In the genomic region with DNA sequence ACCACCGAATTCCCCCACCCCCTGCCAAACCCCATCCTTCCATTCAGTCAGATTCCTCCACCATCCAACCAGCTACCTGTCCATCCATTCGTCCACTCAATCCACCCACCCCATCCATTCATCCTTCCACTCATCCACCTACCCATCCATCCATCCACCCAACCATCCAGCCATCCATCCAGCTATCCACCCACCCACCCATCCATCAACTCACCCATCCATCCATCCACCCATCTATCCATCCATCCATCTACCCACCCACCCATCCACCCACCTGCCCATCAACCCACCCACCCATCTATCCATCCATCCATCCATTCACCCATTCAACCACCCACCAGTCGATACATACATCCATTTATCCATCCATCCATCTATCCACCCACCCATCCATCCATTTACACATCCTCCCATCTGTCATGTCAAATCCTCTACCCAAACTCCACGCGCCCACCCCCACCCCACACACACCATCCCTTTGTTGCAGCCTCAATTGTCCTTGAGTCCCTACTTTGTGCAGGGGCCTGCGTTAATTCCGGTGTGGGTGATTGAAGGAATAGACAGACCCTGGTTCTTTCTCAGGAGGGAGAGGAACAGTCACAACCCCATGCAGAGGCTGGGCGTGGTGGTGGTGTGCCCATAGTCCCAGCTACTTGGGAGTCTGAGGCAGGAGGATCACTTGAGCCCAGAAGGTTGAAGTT, we compare ENCODE assay signal across 1 cellular context.
TF ChIP-seq lines count a peak whose summit lies in the region.

No MANE protein-coding gene starts in this region.

TF ChIP-seq in IMR-90, 13 proteins besides CTCF, POLR2A, EP300 and RAD21:
- TF ChIP-seq MAFK (IDR thresholded peaks at IDR 0.05; ENCODE audit: low read depth, low read length) (no peak), SMC3 (IDR thresholded peaks at IDR 0.05; ENCODE audit: low read depth, low read length) (no peak), CEBPB (IDR thresholded peaks at IDR 0.05; ENCODE audit: low read depth, low read length) (no peak), RFX5 (IDR thresholded peaks at IDR 0.05; ENCODE audit: low read depth, low read length) (no peak), RCOR1 (IDR thresholded peaks at IDR 0.05; ENCODE audit: insufficient replicate concordance, low read length) (no peak), FOS (IDR thresholded peaks at IDR 0.05; ENCODE audit: low read depth, low read length) (no peak), CHD1 (IDR thresholded peaks at IDR 0.05; ENCODE audit: low read depth, low read length) (no peak)
- TF ChIP-seq, protein P1, sequence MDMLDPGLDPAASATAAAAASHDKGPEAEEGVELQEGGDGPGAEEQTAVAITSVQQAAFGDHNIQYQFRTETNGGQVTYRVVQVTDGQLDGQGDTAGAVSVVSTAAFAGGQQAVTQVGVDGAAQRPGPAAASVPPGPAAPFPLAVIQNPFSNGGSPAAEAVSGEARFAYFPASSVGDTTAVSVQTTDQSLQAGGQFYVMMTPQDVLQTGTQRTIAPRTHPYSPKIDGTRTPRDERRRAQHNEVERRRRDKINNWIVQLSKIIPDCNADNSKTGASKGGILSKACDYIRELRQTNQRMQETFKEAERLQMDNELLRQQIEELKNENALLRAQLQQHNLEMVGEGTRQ (IDR thresholded peaks at IDR 0.05; ENCODE audit: low read depth, low read length), result no peak
